9 cellular contexts compared by ENCODE assay signal in genomic region chr6:82246370-82246769, GRCh38. TPM values are rescaled to one million over a fixed set of nuclear protein-coding genes. Genes with fewer than 3 reads are reported as not detected.
DNase-seq lines count a peak whose midpoint lies in the region; ATAC-seq and TF ChIP-seq lines count a peak whose summit lies in the region.
"Had no signal": no experiment of that assay in that cellular context is flagged by ENCODE, and none has a peak within 500 bp of the region (broad histone marks: within the 10 kb centered on the region; RNA-seq: fewer than 3 reads in every experiment).

No MANE protein-coding gene starts in this region.

- no peak for DNase-seq in activated naive CD4-positive, alpha-beta T cell (lab: John Stamatoyannopoulos, UW)
- DNase-seq in astrocyte of the spinal cord (ENCODE audit: low read depth, low spot score) (no peak), lower lobe of right lung (no peak), upper lobe of right lung (no peak), posterior cingulate gyrus (no peak), NCI-H187 (lab: John Stamatoyannopoulos, UW) (no peak), iPS-NIHi7 (ENCODE audit: extremely low spot score) (no peak)
- DNase-seq: DMS79 treated with DMSO at 0.1 percent for 48 hours had no signal

- peaks cover 15% of the 10 kb centered on the region for H3K36me3 Mint-ChIP-seq in activated naive CD4-positive, alpha-beta T cell treated with anti-CD3 and anti-CD28 coated beads, Interleukin-2, amount 50 U/mL, for 24 hours

- peaks cover 37% of the 10 kb centered on the region for H3K4me1 ChIP-seq in lower lobe of right lung
- H3K4me1 ChIP-seq in upper lobe of right lung: peaks cover 36% of the 10 kb centered on the region

- H3K36me3 ChIP-seq in lower lobe of right lung (no peaks in the 10 kb centered on the region), upper lobe of right lung (no peaks in the 10 kb centered on the region)

- H3K4me1 Mint-ChIP-seq in activated naive CD4-positive, alpha-beta T cell treated with anti-CD3 and anti-CD28 coated beads, Interleukin-2, amount 50 U/mL, for 24 hours: peaks cover 47% of the 10 kb centered on the region

- peak overlapping the region; percentile 91 for H3K4me3 Mint-ChIP-seq in activated naive CD4-positive, alpha-beta T cell treated with anti-CD3 and anti-CD28 coated beads, Interleukin-2, amount 50 U/mL, for 24 hours

- in situ Hi-C loops in astrocyte of the spinal cord (cut with HindIII; ENCODE audit: low sequenced_read_pairs): no loop called here

- ATAC-seq in lower lobe of right lung: no peak
- ATAC-seq in upper lobe of right lung: no peak

- no peaks in the 10 kb centered on the region for H3K27me3 Mint-ChIP-seq in activated naive CD4-positive, alpha-beta T cell treated with anti-CD3 and anti-CD28 coated beads, Interleukin-2, amount 50 U/mL, for 24 hours

- no peaks in the 10 kb centered on the region for H3K27me3 ChIP-seq in lower lobe of right lung (ENCODE audit: low read depth)
- H3K27me3 ChIP-seq in upper lobe of right lung: no peaks in the 10 kb centered on the region

- intact Hi-C loops in lower lobe of right lung (cut with DNase I): no loop called here
- intact Hi-C loops in upper lobe of right lung (cut with DNase I): no loop called here
- intact Hi-C loops in posterior cingulate gyrus (cut with DNase I): no loop called here

- peak overlapping the region; percentile 68 for H3K27ac Mint-ChIP-seq in activated naive CD4-positive, alpha-beta T cell treated with anti-CD3 and anti-CD28 coated beads, Interleukin-2, amount 50 U/mL, for 24 hours

- H3K9me3 ChIP-seq in lower lobe of right lung (no peaks in the 10 kb centered on the region), upper lobe of right lung (no peaks in the 10 kb centered on the region)

- TF ChIP-seq CTCF in astrocyte of the spinal cord (IDR thresholded peaks at IDR 0.05; ENCODE audit: low read depth, low read length) (no peak), lower lobe of right lung (IDR thresholded peaks at IDR 0.05) (no peak), upper lobe of right lung (IDR thresholded peaks at IDR 0.05) (no peak)

- H3K4me3 ChIP-seq in astrocyte of the spinal cord (ENCODE audit: low read depth, low read length): peak overlapping the region; percentile 85
- H3K4me3 ChIP-seq in lower lobe of right lung: peak overlapping the region; percentile 86
- H3K4me3 ChIP-seq in upper lobe of right lung: peak overlapping the region; percentile 88

- H3K9me3 Mint-ChIP-seq in activated naive CD4-positive, alpha-beta T cell treated with anti-CD3 and anti-CD28 coated beads, Interleukin-2, amount 50 U/mL, for 24 hours: no peaks in the 10 kb centered on the region

- peak overlapping the region; percentile 97 for H3K27ac ChIP-seq in lower lobe of right lung
- peak overlapping the region; percentile 96 for H3K27ac ChIP-seq in upper lobe of right lung

RNA-seq across cellular contexts. Expression of gene IBTK, which starts 1.2 kb away (rescaled TPM):
- total RNA-seq in lower lobe of right lung (27.4 TPM), upper lobe of right lung (29.4 TPM)
